16 cellular contexts compared by ENCODE assay signal in the genomic region with DNA sequence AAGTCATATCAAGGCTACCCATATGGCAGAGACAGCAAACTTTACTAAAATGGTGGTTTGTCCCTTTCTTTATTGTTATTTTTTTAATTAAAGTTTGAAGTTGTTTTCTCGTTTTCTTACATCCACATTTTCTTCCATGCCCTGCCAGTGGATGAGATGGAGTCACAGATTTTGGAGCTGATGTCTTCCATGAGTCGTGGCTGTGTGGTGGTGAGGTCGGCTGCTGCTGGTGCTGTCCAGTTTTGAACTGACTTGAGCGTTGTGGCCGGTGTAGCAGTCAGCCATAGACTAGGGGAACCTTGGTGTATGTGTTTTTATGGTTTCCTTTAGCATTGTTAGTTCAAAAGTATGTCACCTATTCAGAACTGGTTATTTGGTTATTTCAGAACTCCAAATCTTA.
"Had no signal": no experiment of that assay in that cellular context is flagged by ENCODE, and none has a peak within 500 bp of the region (broad histone marks: within the 10 kb centered on the region; RNA-seq: fewer than 3 reads in every experiment).

No MANE protein-coding gene starts in this region.

- H3K4me1 Mint-ChIP-seq: neural crest cell had no signal

- H3K9me3 Mint-ChIP-seq: neural crest cell had no signal

- H3K27ac Mint-ChIP-seq: progenitor cell of endocrine pancreas had no signal

- H3K27me3 Mint-ChIP-seq: naive thymus-derived CD8-positive, alpha-beta T cell had no signal

- H3K36me3 ChIP-seq: gastroesophageal sphincter, pancreas had no signal

- H3K4me3 ChIP-seq: gastroesophageal sphincter, pancreas had no signal

- ATAC-seq: esophagus mucosa; gastroesophageal sphincter; naive thymus-derived CD8-positive, alpha-beta T cell; pancreas; right cardiac atrium had no signal

- H3K4me1 ChIP-seq: gastroesophageal sphincter, pancreas had no signal

- H3K27ac ChIP-seq: gastroesophageal sphincter, pancreas had no signal

- DNase-seq: cortex of kidney; effector memory CD4-positive, alpha-beta T cell; glutamatergic neuron; islet precursor cell; mammary epithelial cell; naive thymus-derived CD8-positive, alpha-beta T cell; pancreas; right cardiac atrium; small intestine; stimulated activated CD4-positive, alpha-beta T cell treated with anti-CD3 and anti-CD28 coated beads, Interleukin-12 subunit alpha, Interleukin-12 subunit beta, amount 100 ng/mL, for 4 hours; stimulated activated naive CD4-positive, alpha-beta T cell treated with Interleukin-2 at 50 U/mL for 16 hours; trophoblast cell had no signal

- H3K27me3 ChIP-seq: gastroesophageal sphincter, pancreas had no signal

- H3K4me3 Mint-ChIP-seq: naive thymus-derived CD8-positive, alpha-beta T cell; neural crest cell had no signal
